Comparison of ENCODE assay signal across 18 cellular contexts in the genomic region with DNA sequence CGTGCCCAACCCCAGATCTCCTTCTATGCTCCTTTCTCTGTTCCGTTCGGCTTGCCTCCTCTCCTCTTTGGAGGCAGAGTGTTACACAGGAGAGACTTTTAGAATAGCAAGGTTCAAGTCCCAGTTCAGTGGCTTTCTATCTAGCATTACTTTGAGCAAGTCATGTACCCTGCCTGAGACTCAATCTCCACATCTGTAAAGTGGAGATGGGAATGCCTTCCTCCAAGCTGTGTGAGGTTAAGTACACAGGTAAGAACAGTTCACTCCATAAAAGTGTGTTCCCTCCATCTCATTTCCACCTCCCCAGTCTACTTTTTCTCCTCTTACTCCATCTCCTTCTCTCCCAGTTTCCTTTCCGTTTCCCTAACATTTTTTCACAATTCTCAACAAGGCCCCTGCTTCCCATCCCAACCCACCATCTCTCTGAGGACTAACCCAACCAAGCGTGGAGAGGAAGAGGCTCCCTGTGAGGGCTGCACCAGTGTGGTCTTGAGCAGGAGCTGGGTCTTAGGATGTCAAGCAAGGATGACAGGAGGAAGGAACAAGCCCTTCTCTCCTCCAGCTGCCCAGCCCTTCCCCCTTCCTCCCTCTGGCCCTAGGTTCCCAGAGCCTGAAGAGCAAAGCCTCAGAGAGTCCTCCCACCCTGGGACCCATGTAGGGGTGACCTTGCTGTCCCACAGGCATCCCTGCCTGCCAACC. TPM values are rescaled to one million over a fixed set of nuclear protein-coding genes. Genes with fewer than 3 reads are reported as not detected.
DNase-seq lines count a peak whose midpoint lies in the region; ATAC-seq and TF ChIP-seq lines count a peak whose summit lies in the region.
"Had no signal": no experiment of that assay in that cellular context is flagged by ENCODE, and none has a peak within 500 bp of the region (broad histone marks: within the 10 kb centered on the region; RNA-seq: fewer than 3 reads in every experiment).

No MANE protein-coding gene starts in this region.

- H3K4me2 ChIP-seq in hepatocyte: no peak overlapping the region

- no peak overlapping the region for H3K9ac ChIP-seq in colonic mucosa (ENCODE audit: low read depth in 2 of 2, low read length in 2 of 2)

- no peak overlapping the region for H2AFZ ChIP-seq in hepatocyte

- H3K27me3 ChIP-seq in colonic mucosa (no peaks in the 10 kb centered on the region), muscle layer of duodenum (ENCODE audit: low read depth, low read length) (no peaks in the 10 kb centered on the region), hepatocyte (no peaks in the 10 kb centered on the region)

- H3K4me3 ChIP-seq in colonic mucosa: no peak overlapping the region
- H3K4me3 ChIP-seq in muscle layer of duodenum (ENCODE audit: low read depth in 1 of 2, low read length in 2 of 2): peak overlapping the region in 1 of 2 donors; percentile 27
- no peak overlapping the region for H3K4me3 ChIP-seq in hepatocyte

- DNase-seq in stimulated activated naive CD8-positive, alpha-beta T cell treated with anti-CD3 and anti-CD28 coated beads, Interleukin-15, Interleukin-2, amounts not matched to agents 100 U/mL and 50 U/mL, for 24 hours: no peak
- no peak for DNase-seq in stimulated activated naive CD8-positive, alpha-beta T cell treated with anti-CD3 and anti-CD28 coated beads, Interleukin-15, amount 100 ng/mL, for 72 hours
- DNase-seq in colonic mucosa (no peak), DMS79 (lab: John Stamatoyannopoulos, UW) (no peak), hepatocyte (ENCODE audit: low spot score) (no peak), NCI-H2171 (lab: John Stamatoyannopoulos, UW) (no peak)
- no peak for DNase-seq in effector CD8-positive, alpha-beta T cell (lab: John Stamatoyannopoulos, UW)
- DNase-seq: activated CD4-positive, CD25-positive, alpha-beta regulatory T cell treated with anti-CD3 and anti-CD28 coated beads, Interleukin-2, amount 50 U/mL, for 72 hours; activated T-cell treated with anti-CD3 and anti-CD28 coated beads, Interleukin-2, amount 50 U/mL, for 1 hour; Calu3; cerebellar nuclear complex; kidney glomerular epithelial cell; NCI-H1105 treated with DMSO at 0.1 percent for 48 hours; NCI-H226; stimulated activated naive CD4-positive, alpha-beta T cell had no signal

- H3K4me1 ChIP-seq in colonic mucosa (no peaks in the 10 kb centered on the region), muscle layer of duodenum (ENCODE audit: control insufficient read depth in 1 of 2, insufficient read depth in 2 of 2, low read length in 2 of 2) (peaks cover 6% of the 10 kb centered on the region in 2 donors), hepatocyte (ENCODE audit: insufficient read depth) (no peaks in the 10 kb centered on the region)

- H3K36me3 ChIP-seq in colonic mucosa (no peaks in the 10 kb centered on the region), muscle layer of duodenum (ENCODE audit: control insufficient read depth in 1 of 2, insufficient read depth in 2 of 2, low read length in 2 of 2) (no peaks in the 10 kb centered on the region), hepatocyte (replicated peaks; ENCODE audit: insufficient read depth, low read depth) (no peaks in the 10 kb centered on the region)

- H3K79me2 ChIP-seq in hepatocyte: no peaks in the 10 kb centered on the region

- no peak overlapping the region for H3K27ac Mint-ChIP-seq in stimulated activated naive CD8-positive, alpha-beta T cell treated with anti-CD3 and anti-CD28 coated beads, Interleukin-15, amount 100 ng/mL, for 72 hours
- H3K27ac Mint-ChIP-seq: nephron had no signal

- H4K20me1 ChIP-seq in hepatocyte (ENCODE audit: insufficient read depth, poor library complexity, severe bottlenecking): no peaks in the 10 kb centered on the region

- 97% methylated on average over 5 of the region's 5 CpGs for WGBS in hepatocyte (ENCODE audit: low lambda C conversion rate, missing lambda C conversion rate)

- H3K9me3 ChIP-seq in colonic mucosa: no peaks in the 10 kb centered on the region
- H3K9me3 ChIP-seq in muscle layer of duodenum (ENCODE audit: control insufficient read depth in 1 of 2, low read length in 2 of 2): no peaks in the 10 kb centered on the region
- H3K9me3 ChIP-seq in hepatocyte (ENCODE audit: low read depth): no peaks in the 10 kb centered on the region

- TF ChIP-seq CTCF in colonic mucosa (IDR thresholded peaks at IDR 0.05) (no peak), hepatocyte (IDR thresholded peaks at IDR 0.05; ENCODE audit: poor library complexity) (no peak)

- peaks cover 2 to 7% of the 10 kb centered on the region in 2 donors for H3K9me3 Mint-ChIP-seq in stimulated activated naive CD8-positive, alpha-beta T cell treated with anti-CD3 and anti-CD28 coated beads, Interleukin-15, amount 100 ng/mL, for 72 hours

- no peak overlapping the region for H3K4me3 Mint-ChIP-seq in stimulated activated naive CD8-positive, alpha-beta T cell treated with anti-CD3 and anti-CD28 coated beads, Interleukin-15, amount 100 ng/mL, for 72 hours
- H3K4me3 Mint-ChIP-seq: nephron had no signal

- peak overlapping the region; percentile 9 for H3K27ac ChIP-seq in colonic mucosa
- H3K27ac ChIP-seq in muscle layer of duodenum (ENCODE audit: low read length): peak overlapping the region; percentile 26
- H3K27ac ChIP-seq in hepatocyte: no peak overlapping the region
- H3K27ac ChIP-seq: epithelial cell of prostate had no signal

- ATAC-seq in stimulated activated naive CD8-positive, alpha-beta T cell treated with anti-CD3 and anti-CD28 coated beads, Interleukin-15, Interleukin-2, amounts not matched to agents 100 U/mL and 50 U/mL, for 24 hours: peak; percentile 39
- no peak for ATAC-seq in stimulated activated naive CD8-positive, alpha-beta T cell treated with anti-CD3 and anti-CD28 coated beads, Interleukin-15, amount 100 ng/mL, for 72 hours

- H3K27me3 Mint-ChIP-seq in stimulated activated naive CD8-positive, alpha-beta T cell treated with anti-CD3 and anti-CD28 coated beads, Interleukin-15, amount 100 ng/mL, for 72 hours: peaks cover 7% of the 10 kb centered on the region

- H3K4me1 Mint-ChIP-seq in stimulated activated naive CD8-positive, alpha-beta T cell treated with anti-CD3 and anti-CD28 coated beads, Interleukin-15, amount 100 ng/mL, for 72 hours: peaks cover 37% of the 10 kb centered on the region

- no peaks in the 10 kb centered on the region for H3K9me2 ChIP-seq in hepatocyte (replicated peaks; ENCODE audit: insufficient read depth)

- intact Hi-C loops in colonic mucosa (cut with DNase I): no loop called here

RNA-seq across cellular contexts. Expression of a gene that starts 6.4 kb away (rescaled TPM):
- total RNA-seq in colonic mucosa: 1 to 10 TPM; 2.7 to 3.0 TPM
- total RNA-seq in hepatocyte: 9.5 and 10.1 TPM in 2 replicates
- polyA plus RNA-seq in hepatocyte: 0.21 and 1.3 TPM in 2 replicates
